Comparison of ENCODE assay signal across 20 cellular contexts in the genomic region with DNA sequence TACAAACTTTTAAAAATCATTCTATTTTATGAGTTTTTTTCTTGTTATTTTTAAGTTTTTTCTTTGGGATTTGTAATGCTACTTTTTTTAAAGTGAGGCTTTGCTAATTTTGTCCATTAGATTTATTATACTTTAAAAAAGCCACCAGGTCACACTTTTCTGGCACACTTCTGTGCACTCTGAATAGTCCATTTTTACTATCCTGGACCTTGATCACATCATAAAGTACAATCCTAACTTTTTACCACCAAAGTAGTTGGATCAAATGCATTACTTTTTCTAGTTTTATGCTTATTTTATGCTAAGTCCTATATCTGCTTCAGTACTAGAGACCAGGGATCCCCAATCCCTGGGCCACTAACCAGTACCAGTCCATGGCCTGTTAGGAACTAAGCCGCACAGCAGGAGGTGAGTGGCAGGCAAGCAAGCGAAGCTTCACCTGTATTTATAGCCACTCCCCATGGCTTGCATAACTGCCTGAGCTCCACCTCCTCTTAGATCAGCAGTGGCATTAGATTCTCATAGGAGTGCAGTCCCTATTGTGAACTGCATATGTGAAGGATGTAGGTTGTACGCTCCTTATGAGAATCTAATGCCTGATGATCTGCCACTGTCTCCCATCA. TPM values are rescaled to one million over a fixed set of nuclear protein-coding genes. Genes with fewer than 3 reads are reported as not detected.
DNase-seq lines count a peak whose midpoint lies in the region; FAIRE-seq and TF ChIP-seq lines count a peak whose summit lies in the region.
"Had no signal": no experiment of that assay in that cellular context is flagged by ENCODE, and none has a peak within 500 bp of the region (broad histone marks: within the 10 kb centered on the region; RNA-seq: fewer than 3 reads in every experiment).

No MANE protein-coding gene starts in this region.

- DNase-seq in NCI-H146 (lab: John Stamatoyannopoulos, UW) = peak; percentile 7
- no peak for DNase-seq in NCI-H146 treated with DMSO at 0.1 percent for 48 hours (lab: John Stamatoyannopoulos, UW; ENCODE audit: unreplicated experiment)
- DNase-seq in NCI-H69 (lab: John Stamatoyannopoulos, UW) = peak; percentile 49
- peak; percentile 79 for DNase-seq in esophagus muscularis mucosa (ENCODE audit: extremely low spot score)
- DNase-seq in small intestine = peak; percentile 83
- DNase-seq in ACHN = no peak
- no peak for DNase-seq in pons (ENCODE audit: low spot score)
- DNase-seq in NCI-H2227 (lab: John Stamatoyannopoulos, UW; ENCODE audit: unreplicated experiment) = no peak
- DNase-seq: 8988T; CD8-positive, alpha-beta memory T cell; DMS 273 treated with DMSO at 0.1 percent for 48 hours; Karpas-422; NCI-H1105 treated with DMSO at 0.1 percent for 48 hours; NCI-H187 treated with DMSO at 0.1 percent for 48 hours; NCI-H2171 treated with DMSO at 0.1 percent for 48 hours had no signal

- H3K4me1 ChIP-seq in esophagus muscularis mucosa = no peaks in the 10 kb centered on the region
- peaks cover 0 to 1% of the 10 kb centered on the region in 2 donors for H3K4me1 ChIP-seq in small intestine (ENCODE audit: control insufficient read depth in 2 of 2, insufficient read depth in 1 of 2, low read depth in 1 of 2, low read length in 1 of 2)

- no peak for TF ChIP-seq CTCF in esophagus muscularis mucosa (IDR thresholded peaks at IDR 0.05)

- H3K27me3 ChIP-seq in esophagus muscularis mucosa (no peaks in the 10 kb centered on the region), small intestine (ENCODE audit: control insufficient read depth in 2 of 2, insufficient read depth in 2 of 2, low read length in 2 of 2) (no peaks in the 10 kb centered on the region)
- H3K27me3 ChIP-seq: BLaER1 treated with 17β-estradiol and CSF1 and Interleukin-3, amounts not matched to agents 10 nM and 100 nM had no signal

- H3K9me3 ChIP-seq in esophagus muscularis mucosa = peaks cover 0 to 7% (median 5%) of the 10 kb centered on the region in 4 donors
- H3K9me3 ChIP-seq in small intestine (ENCODE audit: control insufficient read depth, low read depth) = no peaks in the 10 kb centered on the region

- no peaks in the 10 kb centered on the region for H3K36me3 ChIP-seq in esophagus muscularis mucosa
- no peaks in the 10 kb centered on the region for H3K36me3 ChIP-seq in small intestine (ENCODE audit: control insufficient read depth in 2 of 2, insufficient read depth in 2 of 2, low read length in 2 of 2)
- H3K36me3 ChIP-seq: BLaER1 treated with 17β-estradiol and CSF1 and Interleukin-3, amounts not matched to agents 10 nM and 100 nM had no signal

- FAIRE-seq in small intestine (lab: Jason Lieb, UNC) = no peak
- FAIRE-seq: GM12892, H1 had no signal

- intact Hi-C loops in esophagus muscularis mucosa (cut with DNase I) = no loop called here

- H3K27ac ChIP-seq in esophagus muscularis mucosa (replicated peaks in 1 of 4) (no peak overlapping the region), small intestine (ENCODE audit: low read depth in 1 of 2, low read length in 1 of 2) (no peak overlapping the region)
- H3K27ac ChIP-seq: BLaER1 treated with 17β-estradiol and CSF1 and Interleukin-3, amounts not matched to agents 10 nM and 100 nM had no signal

- TF ChIP-seq EP300 in esophagus muscularis mucosa (IDR thresholded peaks at IDR 0.05) = no peak

- H3K4me3 ChIP-seq in esophagus muscularis mucosa (no peak overlapping the region), small intestine (ENCODE audit: low read depth in 1 of 2, low read length in 2 of 2) (no peak overlapping the region)
- H3K4me3 ChIP-seq: BLaER1 treated with 17β-estradiol and CSF1 and Interleukin-3, amounts not matched to agents 10 nM and 100 nM had no signal

- in situ Hi-C loops in ACHN (cut with HindIII; ENCODE audit: low pct_ligation_motif_present, low pct_unique_long_range_greater_than_20kb, low sequenced_read_pairs) = no loop called here

- 93% methylated on average over 3 of the region's 3 CpGs for WGBS in esophagus muscularis mucosa
- WGBS in small intestine, 3 donors = 44 to 71% (median 61%) methylated on average over 3 of the region's 3 CpGs

- TF ChIP-seq POLR2A in esophagus muscularis mucosa (IDR thresholded peaks at IDR 0.05; ENCODE audit: low read depth) = no peak

RNA-seq across cellular contexts. Expression of gene FRRS1L, which starts 16.0 kb away (rescaled TPM):
- 1 to 10 TPM; 2.5 to 7.6 (median 5.3) TPM for total RNA-seq in esophagus muscularis mucosa
- under 1 TPM in 2 of 3 donors, not detected in 1; under 0.01 to 0.85 TPM for polyA plus RNA-seq in small intestine
- total RNA-seq: CD8-positive, alpha-beta memory T cell; NCI-H460; RPMI7951 had no signal
- polyA plus RNA-seq: CD8-positive, alpha-beta memory T cell had no signal

RNA-seq across cellular contexts. Expression of gene TMEM245, which starts 31.3 kb away (rescaled TPM):
- 100 to 1,000 TPM; 109 to 192 (median 137) TPM for total RNA-seq in esophagus muscularis mucosa
- 10 to 100 TPM in 1 of 3 donors, 1 to 10 TPM in 2; 4.3 to 12.9 (median 6.7) TPM for polyA plus RNA-seq in small intestine

Comparison
In these comparisons a context has a peak if more than half of its experiments do, and no peak if none do; other contexts are left out.
1. DNase-seq: peak in NCI-H146 (single experiment), NCI-H69 (single experiment), esophagus muscularis mucosa (single experiment) and small intestine (single experiment); none in NCI-H146 treated with DMSO at 0.1 percent for 48 hours (single experiment), ACHN (single experiment), pons (single experiment) and NCI-H2227 (single experiment).